17 cellular contexts compared by ENCODE assay signal in genomic region chr15:50993598-50993997, GRCh38.
"Had no signal": no experiment of that assay in that cellular context is flagged by ENCODE, and none has a peak within 500 bp of the region (broad histone marks: within the 10 kb centered on the region; RNA-seq: fewer than 3 reads in every experiment).

No MANE protein-coding gene starts in this region.

- H3K4me3 ChIP-seq: dorsolateral prefrontal cortex, esophagus squamous epithelium, heart left ventricle, left ventricle myocardium inferior, skin epidermis had no signal

- H3K4me1 Mint-ChIP-seq: activated CD8-positive, alpha-beta memory T cell treated with anti-CD3 and anti-CD28 coated beads, Interleukin-2, amount 10 ng/mL, durations not matched to agents 7 days and 5 days; stimulated activated memory B cell treated with anti-CD40 and anti-IgM and Interleukin-4, amounts not matched to agents 10 μg/mL and 1 μg/mL and 100 μg/mL, for 72 hours had no signal

- H3K9me3 Mint-ChIP-seq: activated T-cell treated with anti-CD3 and anti-CD28 coated beads, Interleukin-2, amount 50 U/mL, for 24 hours; stimulated activated memory B cell treated with anti-CD40 and anti-IgM and Interleukin-4, amounts not matched to agents 10 μg/mL and 1 μg/mL and 100 μg/mL, for 72 hours; type B pancreatic cell had no signal

- H3K4me3 Mint-ChIP-seq: activated CD8-positive, alpha-beta memory T cell treated with anti-CD3 and anti-CD28 coated beads, Interleukin-2, amount 10 ng/mL, durations not matched to agents 7 days and 5 days; activated naive CD8-positive, alpha-beta T cell; activated T-cell treated with anti-CD3 and anti-CD28 coated beads, Interleukin-2, amount 50 U/mL, for 24 hours; stimulated activated memory B cell treated with anti-CD40 and anti-IgM and Interleukin-4, amounts not matched to agents 10 μg/mL and 1 μg/mL and 100 μg/mL, for 72 hours; type B pancreatic cell had no signal

- H3K27ac Mint-ChIP-seq: activated CD8-positive, alpha-beta memory T cell treated with anti-CD3 and anti-CD28 coated beads, Interleukin-2, amount 10 ng/mL, durations not matched to agents 7 days and 5 days; activated naive CD8-positive, alpha-beta T cell; activated T-cell treated with anti-CD3 and anti-CD28 coated beads, Interleukin-2, amount 50 U/mL, for 24 hours; stimulated activated memory B cell treated with anti-CD40 and anti-IgM and Interleukin-4, amounts not matched to agents 10 μg/mL and 1 μg/mL and 100 μg/mL, for 72 hours; type B pancreatic cell had no signal

- H3K9me3 ChIP-seq: esophagus squamous epithelium, heart left ventricle, left ventricle myocardium inferior had no signal

- H3K27ac ChIP-seq: dorsolateral prefrontal cortex, esophagus squamous epithelium, heart left ventricle, left ventricle myocardium inferior, parathyroid adenoma, skin epidermis had no signal

- H3K27me3 Mint-ChIP-seq: activated CD8-positive, alpha-beta memory T cell treated with anti-CD3 and anti-CD28 coated beads, Interleukin-2, amount 10 ng/mL, durations not matched to agents 7 days and 5 days; activated naive CD8-positive, alpha-beta T cell; activated T-cell treated with anti-CD3 and anti-CD28 coated beads, Interleukin-2, amount 50 U/mL, for 24 hours; stimulated activated memory B cell treated with anti-CD40 and anti-IgM and Interleukin-4, amounts not matched to agents 10 μg/mL and 1 μg/mL and 100 μg/mL, for 72 hours; type B pancreatic cell had no signal

- H3K27me3 ChIP-seq: dorsolateral prefrontal cortex, esophagus squamous epithelium, heart left ventricle had no signal

- H3K9ac ChIP-seq: parathyroid adenoma had no signal

- ATAC-seq: activated CD8-positive, alpha-beta memory T cell treated with anti-CD3 and anti-CD28 coated beads, Interleukin-2, amount 10 ng/mL, durations not matched to agents 7 days and 5 days; heart left ventricle; stimulated activated memory B cell treated with anti-CD40 and anti-IgM and Interleukin-4, amounts not matched to agents 10 μg/mL and 1 μg/mL and 100 μg/mL, for 72 hours had no signal

- H3K4me1 ChIP-seq: parathyroid adenoma had no signal

- H2AFZ ChIP-seq: parathyroid adenoma had no signal

- DNase-seq: activated CD4-positive, alpha-beta T cell treated with anti-CD3 and anti-CD28 coated beads, Interleukin-2, amount 50 U/mL, for 48 hours; activated CD4-positive, CD25-positive, alpha-beta regulatory T cell treated with anti-CD3 and anti-CD28 coated beads, Interleukin-2, amount 50 U/mL, for 72 hours; activated CD8-positive, alpha-beta memory T cell treated with anti-CD3 and anti-CD28 coated beads, Interleukin-2, amount 10 ng/mL, durations not matched to agents 7 days and 5 days; activated effector memory CD4-positive, alpha-beta T cell treated with Interleukin-2 at 50 U/mL for 16 hours; activated T-cell treated with anti-CD3 and anti-CD28 coated beads, Interleukin-2, amount 50 U/mL, for 24 hours; amygdala; dorsolateral prefrontal cortex; esophagus squamous epithelium; heart left ventricle; left ventricle myocardium inferior; mesendoderm; retina had no signal
